In genomic region chr17:19646788-19647696, GRCh38 we compare ENCODE assay signal across 8 cellular contexts. TPM values are rescaled to one million over a fixed set of nuclear protein-coding genes. Genes with fewer than 3 reads are reported as not detected.
DNase-seq lines count a peak whose midpoint lies in the region; ATAC-seq and TF ChIP-seq lines count a peak whose summit lies in the region.

No MANE protein-coding gene starts in this region.

- H3K27me3 ChIP-seq in hepatocyte (no peaks in the 10 kb centered on the region), smooth muscle cell (ENCODE audit: low read depth) (no peaks in the 10 kb centered on the region)

- H4K20me1 ChIP-seq in hepatocyte (ENCODE audit: insufficient read depth, poor library complexity, severe bottlenecking) (no peaks in the 10 kb centered on the region), smooth muscle cell (ENCODE audit: low read depth) (peaks cover 7% of the 10 kb centered on the region)

- peak overlapping the region; percentile 90 for H2AFZ ChIP-seq in hepatocyte
- peak overlapping the region; percentile 95 for H2AFZ ChIP-seq in smooth muscle cell (ENCODE audit: low read depth)

- H3K9me3 Mint-ChIP-seq in activated CD4-positive, alpha-beta memory T cell treated with anti-CD3 and anti-CD28 coated beads, Interleukin-2, amount 10 ng/mL, durations not matched to agents 7 days and 5 days: no peaks in the 10 kb centered on the region

- peaks cover 17% of the 10 kb centered on the region for H3K27me3 Mint-ChIP-seq in activated CD4-positive, alpha-beta memory T cell treated with anti-CD3 and anti-CD28 coated beads, Interleukin-2, amount 10 ng/mL, durations not matched to agents 7 days and 5 days

- CTCF ChIA-PET in activated CD4-positive, alpha-beta memory T cell treated with anti-CD3 and anti-CD28 coated beads, Interleukin-2, amount 10 ng/mL, durations not matched to agents 7 days and 5 days (lab: Charles Lee): interaction anchor here (0.6 to 3.8 kb wide), 26 partner anchors 8 to 632 kb away, joined by 3 to 18 read pairs (median 4); partner anchors contain the start of genes B9D1 and SLC47A1

- no peaks in the 10 kb centered on the region for H3K36me3 Mint-ChIP-seq in activated CD4-positive, alpha-beta memory T cell treated with anti-CD3 and anti-CD28 coated beads, Interleukin-2, amount 10 ng/mL, durations not matched to agents 7 days and 5 days (ENCODE audit: low read depth)

- H3K27ac ChIP-seq in hepatocyte (peak overlapping the region; percentile 94), smooth muscle cell (ENCODE audit: low read depth) (peak overlapping the region; percentile 67)

- peaks cover 47% of the 10 kb centered on the region for H3K4me1 Mint-ChIP-seq in activated CD4-positive, alpha-beta memory T cell treated with anti-CD3 and anti-CD28 coated beads, Interleukin-2, amount 10 ng/mL, durations not matched to agents 7 days and 5 days

- peak overlapping the region; percentile 40 for H3K9ac ChIP-seq in smooth muscle cell (ENCODE audit: low read depth)

- DNase-seq in stimulated activated CD4-positive, alpha-beta T cell treated with anti-CD3 and anti-CD28 coated beads, Interleukin-15, amount 100 ng/mL, for 24 hours: peak; percentile 14
- no peak for DNase-seq in stimulated activated CD4-positive, alpha-beta T cell treated with anti-CD3 and anti-CD28 coated beads, Interleukin-1b, Interleukin-23, amount 100 ng/mL, for 48 hours
- DNase-seq in activated CD4-positive, alpha-beta memory T cell treated with anti-CD3 and anti-CD28 coated beads, Interleukin-2, amount 10 ng/mL, durations not matched to agents 7 days and 5 days: no peak
- DNase-seq in hepatocyte (ENCODE audit: low spot score) (no peak), smooth muscle cell (lab: John Stamatoyannopoulos, UW; ENCODE audit: unreplicated experiment) (no peak)
- DNase-seq in activated effector memory CD4-positive, alpha-beta T cell treated with Interleukin-2 at 50 U/mL for 16 hours: no peak

- H3K4me1 ChIP-seq in hepatocyte (ENCODE audit: insufficient read depth) (peaks cover 39% of the 10 kb centered on the region), smooth muscle cell (ENCODE audit: low read depth) (peaks cover 16% of the 10 kb centered on the region)

- POLR2A ChIA-PET in activated CD4-positive, alpha-beta memory T cell treated with anti-CD3 and anti-CD28 coated beads, Interleukin-2, amount 10 ng/mL, durations not matched to agents 7 days and 5 days (lab: Charles Lee): interaction anchor here (0.5 to 2.7 kb wide), 10 partner anchors 10 to 444 kb away, joined by 3 to 12 read pairs (median 4); partner anchors contain the start of genes AKAP10, MAPK7 and ULK2

- H3K4me2 ChIP-seq in hepatocyte (peak overlapping the region; percentile 89), smooth muscle cell (peak overlapping the region; percentile 80)

- no peaks in the 10 kb centered on the region for H3F3A ChIP-seq in smooth muscle cell (ENCODE audit: low read depth)

- TF ChIP-seq CTCF in hepatocyte (IDR thresholded peaks at IDR 0.05; ENCODE audit: poor library complexity) (no peak), smooth muscle cell (IDR thresholded peaks at IDR 0.05; ENCODE audit: borderline replicate concordance, insufficient read depth, poor library complexity, severe bottlenecking) (no peak)

- H3K9me3 ChIP-seq in hepatocyte (ENCODE audit: low read depth) (no peaks in the 10 kb centered on the region), smooth muscle cell (replicated peaks; ENCODE audit: low read depth) (no peaks in the 10 kb centered on the region)

- H3K36me3 ChIP-seq in hepatocyte (replicated peaks; ENCODE audit: insufficient read depth, low read depth) (no peaks in the 10 kb centered on the region), smooth muscle cell (ENCODE audit: low read depth) (no peaks in the 10 kb centered on the region)

- peak overlapping the region; percentile 87 for H3K4me3 Mint-ChIP-seq in activated CD4-positive, alpha-beta memory T cell treated with anti-CD3 and anti-CD28 coated beads, Interleukin-2, amount 10 ng/mL, durations not matched to agents 7 days and 5 days

- H3K9me2 ChIP-seq in hepatocyte (replicated peaks; ENCODE audit: insufficient read depth): no peaks in the 10 kb centered on the region

- H3K4me3 ChIP-seq in hepatocyte (no peak overlapping the region), smooth muscle cell (peak overlapping the region; percentile 56)

- H3K27ac Mint-ChIP-seq in activated CD4-positive, alpha-beta memory T cell treated with anti-CD3 and anti-CD28 coated beads, Interleukin-2, amount 10 ng/mL, durations not matched to agents 7 days and 5 days: peak overlapping the region; percentile 23

- no peak for ATAC-seq in GM18909 (IDR thresholded peaks at IDR 0.05; ENCODE audit: poor library complexity, unreplicated experiment)
- no peak for ATAC-seq in GM21381 (IDR thresholded peaks at IDR 0.05; ENCODE audit: unreplicated experiment)

- peaks cover 29% of the 10 kb centered on the region for H3K79me2 ChIP-seq in hepatocyte
- peaks cover 11% of the 10 kb centered on the region for H3K79me2 ChIP-seq in smooth muscle cell (ENCODE audit: low read depth)

- WGBS in hepatocyte (ENCODE audit: low lambda C conversion rate, missing lambda C conversion rate): 45% methylated on average over 4 of the region's 4 CpGs
- 47% methylated on average over 4 of the region's 4 CpGs for WGBS in smooth muscle cell (ENCODE audit: low lambda C conversion rate)

RNA-seq across cellular contexts. Expression of gene ALDH3A2, which starts 1.5 kb away (rescaled TPM):
- total RNA-seq in activated CD4-positive, alpha-beta memory T cell treated with anti-CD3 and anti-CD28 coated beads, Interleukin-2, amount 10 ng/mL, durations not matched to agents 7 days and 5 days: 10 to 100 TPM; 19.7 to 23.1 TPM
- total RNA-seq in hepatocyte (116 and 137 TPM in 2 replicates), smooth muscle cell (26.9 and 60.3 TPM in 2 replicates)
- polyA plus RNA-seq in hepatocyte (62.1 and 63.6 TPM in 2 replicates), smooth muscle cell (13.5 and 17.3 TPM in 2 replicates)
